10 cellular contexts compared by ENCODE assay signal in genomic region chr16:67653131-67654068, GRCh38. TPM values are rescaled to one million over a fixed set of nuclear protein-coding genes. Genes with fewer than 3 reads are reported as not detected.
DNase-seq lines count a peak whose midpoint lies in the region; ATAC-seq and TF ChIP-seq lines count a peak whose summit lies in the region.
"Had no signal": no experiment of that assay in that cellular context is flagged by ENCODE, and none has a peak within 500 bp of the region (broad histone marks: within the 10 kb centered on the region; RNA-seq: fewer than 3 reads in every experiment).

No MANE protein-coding gene starts in this region.

- no peak overlapping the region for H3K4me3 Mint-ChIP-seq in stimulated activated memory B cell treated with anti-CD40 and anti-IgM and Interleukin-4, amounts not matched to agents 10 μg/mL and 1 μg/mL and 100 μg/mL, for 72 hours
- H3K4me3 Mint-ChIP-seq in activated CD4-positive, alpha-beta T cell treated with anti-CD3 and anti-CD28 coated beads for 36 hours = no peak overlapping the region
- H3K4me3 Mint-ChIP-seq: B cell had no signal

- POLR2A ChIA-PET in activated CD4-positive, alpha-beta T cell treated with anti-CD3 and anti-CD28 coated beads for 36 hours (lab: Charles Lee) = no interaction called here

- CTCF ChIA-PET in activated CD4-positive, alpha-beta T cell treated with anti-CD3 and anti-CD28 coated beads for 36 hours (lab: Charles Lee) = no interaction called here

- peak overlapping the region; percentile 58 for H3K4me3 ChIP-seq in WI38 (ENCODE audit: low read depth, low read length)
- no peak overlapping the region for H3K4me3 ChIP-seq in effector memory CD4-positive, alpha-beta T cell (ENCODE audit: insufficient read depth, low read depth, low read length, poor library complexity, severe bottlenecking)

- peaks cover 19% of the 10 kb centered on the region for H3K4me1 Mint-ChIP-seq in stimulated activated memory B cell treated with anti-CD40 and anti-IgM and Interleukin-4, amounts not matched to agents 10 μg/mL and 1 μg/mL and 100 μg/mL, for 72 hours
- peaks cover 6% of the 10 kb centered on the region for H3K4me1 Mint-ChIP-seq in activated CD4-positive, alpha-beta T cell treated with anti-CD3 and anti-CD28 coated beads for 36 hours

- H3K27ac Mint-ChIP-seq in stimulated activated memory B cell treated with anti-CD40 and anti-IgM and Interleukin-4, amounts not matched to agents 10 μg/mL and 1 μg/mL and 100 μg/mL, for 72 hours = no peak overlapping the region
- no peak overlapping the region for H3K27ac Mint-ChIP-seq in activated CD4-positive, alpha-beta T cell treated with anti-CD3 and anti-CD28 coated beads for 36 hours
- H3K27ac Mint-ChIP-seq: B cell had no signal

- peaks cover 3% of the 10 kb centered on the region for H3K4me1 ChIP-seq in effector memory CD4-positive, alpha-beta T cell (ENCODE audit: control insufficient read depth, insufficient read depth, low read length, poor library complexity, severe bottlenecking)

- H3K36me3 ChIP-seq in effector memory CD4-positive, alpha-beta T cell (ENCODE audit: control insufficient read depth, insufficient read depth, low read length) = peaks cover 82% of the 10 kb centered on the region

- DNase-seq in NCI-H146 (lab: John Stamatoyannopoulos, UW) (peak; percentile 30), NCI-H146 treated with DMSO at 0.1 percent for 48 hours (lab: John Stamatoyannopoulos, UW; ENCODE audit: unreplicated experiment) (no peak), hepatic stellate cell (ENCODE audit: low spot score) (peak; percentile 66)
- no peak for DNase-seq in stimulated activated CD4-positive, alpha-beta T cell treated with anti-CD3 and anti-CD28 coated beads, Interleukin-2, amount 100 ng/mL, for 24 hours
- no peak for DNase-seq in effector memory CD4-positive, alpha-beta T cell
- DNase-seq in activated CD4-positive, alpha-beta T cell treated with anti-CD3 and anti-CD28 coated beads for 36 hours = no peak
- DNase-seq: NCI-H1105 treated with DMSO at 0.1 percent for 48 hours had no signal

- H3K27ac ChIP-seq in effector memory CD4-positive, alpha-beta T cell (ENCODE audit: insufficient read depth, low read length, poor library complexity, severe bottlenecking) = no peak overlapping the region

- 0 out of 2 replicates have a peak, but pooled peaks have one; percentile 14 for TF ChIP-seq CTCF in WI38 (IDR thresholded peaks at IDR 0.05; ENCODE audit: low read depth, low read length)

- H3K9me3 ChIP-seq in effector memory CD4-positive, alpha-beta T cell (ENCODE audit: control insufficient read depth, low read length) = no peaks in the 10 kb centered on the region

- H3K27me3 ChIP-seq in effector memory CD4-positive, alpha-beta T cell (replicated peaks; ENCODE audit: control insufficient read depth, insufficient read depth, low read length, poor library complexity, severe bottlenecking) = no peaks in the 10 kb centered on the region

- peak; percentile 67 for ATAC-seq in stimulated activated memory B cell treated with anti-CD40 and anti-IgM and Interleukin-4, amounts not matched to agents 10 μg/mL and 1 μg/mL and 100 μg/mL, for 72 hours
- no peak for ATAC-seq in activated CD4-positive, alpha-beta T cell treated with anti-CD3 and anti-CD28 coated beads for 36 hours

- no peaks in the 10 kb centered on the region for H3K9me3 Mint-ChIP-seq in stimulated activated memory B cell treated with anti-CD40 and anti-IgM and Interleukin-4, amounts not matched to agents 10 μg/mL and 1 μg/mL and 100 μg/mL, for 72 hours
- no peaks in the 10 kb centered on the region for H3K9me3 Mint-ChIP-seq in activated CD4-positive, alpha-beta T cell treated with anti-CD3 and anti-CD28 coated beads for 36 hours (ENCODE audit: low read depth)

- no peaks in the 10 kb centered on the region for H3K27me3 Mint-ChIP-seq in stimulated activated memory B cell treated with anti-CD40 and anti-IgM and Interleukin-4, amounts not matched to agents 10 μg/mL and 1 μg/mL and 100 μg/mL, for 72 hours
- H3K27me3 Mint-ChIP-seq in activated CD4-positive, alpha-beta T cell treated with anti-CD3 and anti-CD28 coated beads for 36 hours = no peaks in the 10 kb centered on the region
- H3K27me3 Mint-ChIP-seq: B cell had no signal

- intact Hi-C loops in activated CD4-positive, alpha-beta T cell treated with anti-CD3 and anti-CD28 coated beads for 36 hours (cut with DNase I, micrococcal nuclease) = no loop called here

- peaks cover 51% of the 10 kb centered on the region for H3K36me3 Mint-ChIP-seq in stimulated activated memory B cell treated with anti-CD40 and anti-IgM and Interleukin-4, amounts not matched to agents 10 μg/mL and 1 μg/mL and 100 μg/mL, for 72 hours
- H3K36me3 Mint-ChIP-seq in activated CD4-positive, alpha-beta T cell treated with anti-CD3 and anti-CD28 coated beads for 36 hours (ENCODE audit: low read depth) = peaks cover 44% of the 10 kb centered on the region

RNA-seq across cellular contexts. Expression of gene ACD, which starts 6.7 kb away (rescaled TPM):
- 10 to 100 TPM; 52.2 to 52.4 TPM for total RNA-seq in activated CD4-positive, alpha-beta T cell treated with anti-CD3 and anti-CD28 coated beads for 36 hours

RNA-seq across cellular contexts. Expression of gene PARD6A, which starts 7.4 kb away (rescaled TPM):
- total RNA-seq in activated CD4-positive, alpha-beta T cell treated with anti-CD3 and anti-CD28 coated beads for 36 hours = 1 to 10 TPM; 7.8 to 8.7 TPM

RNA-seq across cellular contexts. Expression of gene CARMIL2, which starts 8.5 kb away (rescaled TPM):
- total RNA-seq in activated CD4-positive, alpha-beta T cell treated with anti-CD3 and anti-CD28 coated beads for 36 hours = 100 to 1,000 TPM; 138 to 153 TPM

RNA-seq across cellular contexts. Expression of gene ENKD1, which starts 13.2 kb away (rescaled TPM):
- 10 to 100 TPM; 11.7 to 12.0 TPM for total RNA-seq in activated CD4-positive, alpha-beta T cell treated with anti-CD3 and anti-CD28 coated beads for 36 hours

RNA-seq across cellular contexts. Expression of gene C16orf86, which starts 13.2 kb away (rescaled TPM):
- total RNA-seq in activated CD4-positive, alpha-beta T cell treated with anti-CD3 and anti-CD28 coated beads for 36 hours = 1 to 10 TPM; 2.4 to 3.0 TPM

Comparison
In these comparisons a context has a peak if more than half of its experiments do, and no peak if none do; other contexts are left out.
1. DNase-seq: peak in NCI-H146 (single experiment) and hepatic stellate cell (single experiment); none in NCI-H146 treated with DMSO at 0.1 percent for 48 hours (single experiment), stimulated activated CD4-positive, alpha-beta T cell treated with anti-CD3 and anti-CD28 coated beads, Interleukin-2, amount 100 ng/mL, for 24 hours (0 of 2), effector memory CD4-positive, alpha-beta T cell (0 of 3) and activated CD4-positive, alpha-beta T cell treated with anti-CD3 and anti-CD28 coated beads for 36 hours (single experiment).